Comparison of ENCODE assay signal across 25 cellular contexts in genomic region chr20:43919686-43920403, GRCh38. TPM values are rescaled to one million over a fixed set of nuclear protein-coding genes. Genes with fewer than 3 reads are reported as not detected.
DNase-seq lines count a peak whose midpoint lies in the region; ATAC-seq and TF ChIP-seq lines count a peak whose summit lies in the region.
"Had no signal": no experiment of that assay in that cellular context is flagged by ENCODE, and none has a peak within 500 bp of the region (broad histone marks: within the 10 kb centered on the region; RNA-seq: fewer than 3 reads in every experiment).

No MANE protein-coding gene starts in this region.

- H3K9me3 ChIP-seq in SK-N-SH = no peaks in the 10 kb centered on the region
- H3K9me3 ChIP-seq: psoas muscle, SJSA1, suprapubic skin had no signal

- DNase-seq in SK-N-SH (no peak), LHCN-M2 (ENCODE audit: low read depth) (peak; percentile 32), RPMI7951 (ENCODE audit: low read depth) (peak; percentile 53), kidney tubule cell (ENCODE audit: low spot score) (no peak), EL (no peak)
- DNase-seq: activated CD4-positive, alpha-beta T cell treated with anti-CD3 and anti-CD28 coated beads, Interleukin-2, amount 50 U/mL, for 48 hours; activated naive CD4-positive, alpha-beta T cell treated with anti-CD3 and anti-CD28 coated beads, Interleukin-2, amount 50 U/mL, for 16 hours; effector CD4-positive, alpha-beta T cell; kidney; naive thymus-derived CD8-positive, alpha-beta T cell; NCI-H1930; NCI-H524; nucleus accumbens; psoas muscle; RPMI8226; stimulated activated CD4-positive, alpha-beta T cell treated with anti-CD3 and anti-CD28 coated beads, Interleukin-15, amount 100 ng/mL, for 24 hours; stimulated activated naive B cell treated with anti-CD40 and anti-IgM and Interleukin-4, amounts not matched to agents 10 μg/mL and 1 μg/mL and 100 μg/mL, for 72 hours had no signal

- no peaks in the 10 kb centered on the region for H4K20me1 ChIP-seq in SK-N-SH (ENCODE audit: insufficient read depth)

- no peaks in the 10 kb centered on the region for H3K36me3 ChIP-seq in SK-N-SH (replicated peaks in 1 of 2; ENCODE audit: control insufficient read depth in 1 of 2, insufficient read depth in 2 of 2, low read length in 1 of 2)
- H3K36me3 ChIP-seq: suprapubic skin had no signal

- POLR2A ChIA-PET in SK-N-SH (lab: Yijun Ruan, JAX) = interaction anchor here (0.6 kb wide), 1 partner anchor 29 kb away, joined by 3 read pairs; no protein-coding TSS in a partner anchor

- CTCF ChIA-PET in SK-N-SH (lab: Yijun Ruan, JAX) = no interaction called here

- TF ChIP-seq EP300 in SK-N-SH (IDR thresholded peaks at IDR 0.05; ENCODE audit: borderline replicate concordance in 1 of 2, low read depth in 1 of 2, low read length in 1 of 2) = no peak

- TF ChIP-seq CTCF in SK-N-SH (IDR thresholded peaks at IDR 0.05) = no peak

- H3K79me2 ChIP-seq in SK-N-SH (ENCODE audit: insufficient read depth) = peaks cover 3% of the 10 kb centered on the region

- 78% methylated on average over 6 of the region's 6 CpGs for WGBS in SK-N-SH (ENCODE audit: low lambda C conversion rate)

- peaks cover 15% of the 10 kb centered on the region for H3F3A ChIP-seq in SK-N-SH (replicated peaks; ENCODE audit: insufficient read depth)

- H2AFZ ChIP-seq in SK-N-SH (ENCODE audit: low read depth) = no peak overlapping the region

- H3K9ac ChIP-seq in SK-N-SH = no peak overlapping the region

- H3K4me2 ChIP-seq in SK-N-SH = no peak overlapping the region

- no peak overlapping the region for H3K27ac ChIP-seq in SK-N-SH (ENCODE audit: low read depth in 2 of 2, low read length in 1 of 2)
- H3K27ac ChIP-seq: C4-2B, epithelial cell of prostate, psoas muscle, SJSA1, suprapubic skin had no signal

- peaks cover 18 to 31% of the 10 kb centered on the region in 2 experiments; a peak in 2 of 4 replicates for H3K4me1 ChIP-seq in SK-N-SH (ENCODE audit: control insufficient read depth in 1 of 2, insufficient read depth in 2 of 2, low read depth in 1 of 2, low read length in 1 of 2)
- H3K4me1 ChIP-seq: psoas muscle had no signal

- H3K9me2 ChIP-seq in SK-N-SH = no peaks in the 10 kb centered on the region

- no peak for TF ChIP-seq RAD21 in SK-N-SH (IDR thresholded peaks at IDR 0.05; ENCODE audit: low read length)

- ATAC-seq in SK-N-SH treated with all-trans-retinoic acid at 6 μM for 48 hours (no peak), HG03108 (IDR thresholded peaks at IDR 0.05; ENCODE audit: unreplicated experiment) (no peak)
- ATAC-seq: activated CD4-positive, CD25-positive, alpha-beta regulatory T cell treated with anti-CD3 and anti-CD28 coated beads, Interleukin-2, amount 50 U/mL, for 24 hours; naive thymus-derived CD8-positive, alpha-beta T cell; psoas muscle; stimulated activated naive B cell treated with anti-CD40 and anti-IgM and Interleukin-4, amounts not matched to agents 10 μg/mL and 1 μg/mL and 100 μg/mL, for 72 hours had no signal

- H3K27me3 ChIP-seq in SK-N-SH (ENCODE audit: insufficient read depth) = no peaks in the 10 kb centered on the region
- H3K27me3 ChIP-seq: SJSA1 had no signal

- H3K4me3 ChIP-seq in SK-N-SH (ENCODE audit: low read depth in 2 of 2, low read length in 1 of 2) = no peak overlapping the region
- H3K4me3 ChIP-seq: psoas muscle, SJSA1, suprapubic skin had no signal

TF ChIP-seq in SK-N-SH treated with all-trans-retinoic acid at 6 μM for 48 hours, 23 proteins besides CTCF, POLR2A, EP300 and RAD21:
- TF ChIP-seq ZNF8 (CRISPR knock-in tag; IDR thresholded peaks at IDR 0.05) (peak; percentile 67; the same call in 1 of the 2 replicates), TCF4 (CRISPR knock-in tag; IDR thresholded peaks at IDR 0.05; ENCODE audit: borderline replicate concordance) (no peak)

TF ChIP-seq in SK-N-SH, 30 proteins besides CTCF, POLR2A, EP300 and RAD21:
- TF ChIP-seq MAX (IDR thresholded peaks at IDR 0.05; ENCODE audit: low read depth) (no peak), USF1 (IDR thresholded peaks at IDR 0.05; ENCODE audit: borderline replicate concordance, low read depth) (no peak)

RNA-seq across cellular contexts. Expression of gene TOX2, which starts 5.2 kb away (rescaled TPM):
- polyA plus RNA-seq in SK-N-SH (2012; rRNA removed) = 6.1 and 15.4 TPM in 2 replicates
- polyA plus RNA-seq in SK-N-SH (2012; cell fraction: cytosol; rRNA removed) = 8.1 and 12.1 TPM in 2 replicates
- polyA plus RNA-seq in SK-N-SH (2012; cell fraction: nucleus; rRNA removed) = 10.7 and 19.5 TPM in 2 replicates
- 1.6 and 2.2 TPM in 2 replicates for total RNA-seq in LHCN-M2 (2014; rRNA removed)
- polyA plus RNA-seq in LHCN-M2 (2012) = 3.8 TPM
- total RNA-seq in RPMI7951 (2014; rRNA removed; shearing (Covaris generic)) = 24.7 and 25.4 TPM in 2 replicates
- total RNA-seq: bronchial epithelial cell had no signal

Comparison
In these comparisons a context has a peak if more than half of its experiments do, and no peak if none do; other contexts are left out.
1. DNase-seq: peak in LHCN-M2 (single experiment) and RPMI7951 (single experiment); none in SK-N-SH (single experiment), kidney tubule cell (single experiment) and EL (single experiment).